Comparison of ENCODE assay signal across 9 cellular contexts in the genomic region with DNA sequence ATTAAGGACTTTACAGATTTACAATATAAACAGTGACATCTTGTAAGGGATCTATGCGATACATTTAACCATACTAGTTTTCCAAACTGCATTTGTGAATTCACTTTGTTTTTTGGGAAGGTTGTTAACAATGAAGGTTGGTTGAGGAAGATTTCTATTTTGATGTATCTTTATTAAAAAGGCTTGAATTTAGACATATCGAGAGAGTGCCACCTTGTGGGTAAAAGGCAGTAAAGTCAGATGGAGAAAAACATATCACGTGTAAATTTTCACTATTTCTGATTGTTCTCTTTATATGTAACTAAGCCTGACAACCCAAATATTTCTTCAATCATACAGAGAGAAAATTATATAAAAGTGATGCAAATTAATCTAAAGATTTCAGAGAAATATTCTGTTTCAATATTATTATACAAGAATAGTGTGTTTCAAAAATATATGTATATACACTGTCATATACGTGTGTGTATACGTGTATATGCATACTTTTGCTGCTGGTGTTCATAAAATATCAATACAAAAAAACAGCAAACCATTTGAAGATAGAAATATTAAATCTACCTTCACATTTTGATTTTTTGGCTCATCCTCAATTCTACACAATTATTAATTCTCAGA.
DNase-seq lines count a peak whose midpoint lies in the region; ATAC-seq lines count a peak whose summit lies in the region.
"Had no signal": no experiment of that assay in that cellular context is flagged by ENCODE, and none has a peak within 500 bp of the region (broad histone marks: within the 10 kb centered on the region; RNA-seq: fewer than 3 reads in every experiment).

No MANE protein-coding gene starts in this region.

- DNase-seq in NOMO-1 treated with DMSO at 0.1 percent for 48 hours (lab: John Stamatoyannopoulos, UW; ENCODE audit: unreplicated experiment) (peak; percentile 35), NOMO-1 treated with dmso at 0.1 percent for 144 hours (lab: John Stamatoyannopoulos, UW; ENCODE audit: unreplicated experiment) (no peak), NCI-H460 (ENCODE audit: extremely low read depth, low read depth) (peak; percentile 36), fibroblast of peridontal ligament (ENCODE audit: extremely low read depth) (peak; percentile 46), stromal cell of bone marrow (ENCODE audit: low read depth) (peak; percentile 4), NCI-H345 (lab: John Stamatoyannopoulos, UW) (no peak), NCI-H1048 (lab: John Stamatoyannopoulos, UW) (no peak)
- DNase-seq: activated CD4-positive, alpha-beta T cell treated with anti-CD3 and anti-CD28 coated beads, Interleukin-2, amount 50 U/mL, for 1 hour had no signal

- no peak for ATAC-seq in GM21737 (IDR thresholded peaks at IDR 0.05; ENCODE audit: unreplicated experiment)

Comparison
In these comparisons a context has a peak if more than half of its experiments do, and no peak if none do; other contexts are left out.
1. DNase-seq: peak in NOMO-1 treated with DMSO at 0.1 percent for 48 hours (single experiment), NCI-H460 (single experiment), fibroblast of peridontal ligament (single experiment) and stromal cell of bone marrow (single experiment); none in NOMO-1 treated with dmso at 0.1 percent for 144 hours (single experiment), NCI-H345 (single experiment) and NCI-H1048 (single experiment).